Comparison of ENCODE assay signal across 1 cellular context in genomic region chr9:127698985-127699670, GRCh38.
TF ChIP-seq lines count a peak whose summit lies in the region.

No MANE protein-coding gene starts in this region.

TF ChIP-seq in K562, 482 proteins besides CTCF, POLR2A, EP300 and RAD21 (continued from another document and continues in another):
- TF ChIP-seq ZNF280A (IDR thresholded peaks at IDR 0.05; ENCODE audit: low read depth, partially characterized antibody) (no peak), RFX7 (CRISPR knock-in tag; IDR thresholded peaks at IDR 0.05) (no peak), NFATC3 (IDR thresholded peaks at IDR 0.05) (no peak), MED1 (CRISPR knock-in tag; IDR thresholded peaks at IDR 0.05; ENCODE audit: borderline replicate concordance) (no peak), MITF (IDR thresholded peaks at IDR 0.05) (peak; percentile 85), ZNF232 (CRISPR knock-in tag; IDR thresholded peaks at IDR 0.05) (no peak), SRSF7 (optimal IDR thresholded peaks at IDR 0.05; ENCODE audit: low read depth, low read length) (no peak), THRB (CRISPR knock-in tag; conservative IDR thresholded peaks at IDR 0.05) (0 out of 2 replicates have a peak, but pooled peaks have one; percentile 6), ZFP1 (CRISPR knock-in tag; IDR thresholded peaks at IDR 0.05) (0 out of 2 replicates have a peak, but pooled peaks have one; percentile 17), ZNF146 (CRISPR knock-in tag; IDR thresholded peaks at IDR 0.05; ENCODE audit: unreplicated experiment) (no peak), RHOXF2B (CRISPR knock-in tag; conservative IDR thresholded peaks at IDR 0.05) (no peak), CHD4 (IDR thresholded peaks at IDR 0.05; ENCODE audit: insufficient read depth, insufficient replicate concordance, low read depth, low read length, poor library complexity, severe bottlenecking) (no peak), EHMT2 (IDR thresholded peaks at IDR 0.05) (no peak; the same call in 1 of the 2 replicates), JUNB (CRISPR knock-in tag; conservative IDR thresholded peaks at IDR 0.05) (no peak), CLOCK (CRISPR knock-in tag; IDR thresholded peaks at IDR 0.05; ENCODE audit: borderline replicate concordance) (peak; percentile 85; the same call in 1 of the 2 replicates), SNRNP70 (optimal IDR thresholded peaks at IDR 0.05; ENCODE audit: low read depth, low read length) (no peak), KDM1A (IDR thresholded peaks at IDR 0.05) (no peak), ZNF766 (CRISPR knock-in tag; conservative IDR thresholded peaks at IDR 0.05) (peak; percentile 76; the same call in 1 of the 2 replicates), ZNF639 (CRISPR knock-in tag; conservative IDR thresholded peaks at IDR 0.05 in 1 of 2, IDR thresholded peaks at IDR 0.05 in 1 of 2) (peak in 1 of 2 experiments; percentile 90; a peak in 2 of 4 replicates), ETS2 (tag; IDR thresholded peaks at IDR 0.05; ENCODE audit: borderline replicate concordance, poor library complexity, severe bottlenecking) (no peak), ZNF224 (CRISPR knock-in tag; IDR thresholded peaks at IDR 0.05) (no peak), ZHX1 (conservative IDR thresholded peaks at IDR 0.05; ENCODE audit: low read length) (no peak), NR2F6 (CRISPR knock-in tag; IDR thresholded peaks at IDR 0.05) (no peak), MXI1 (IDR thresholded peaks at IDR 0.05; ENCODE audit: low read depth, low read length) (no peak), SREBF1 (IDR thresholded peaks at IDR 0.05; ENCODE audit: borderline replicate concordance, low read depth, low read length) (no peak), ATF3 (IDR thresholded peaks at IDR 0.05) (0 out of 2 replicates have a peak, but pooled peaks have one; percentile 7), ATF3 (CRISPR knock-in tag; conservative IDR thresholded peaks at IDR 0.05) (0 out of 2 replicates have a peak, but pooled peaks have one; percentile 32), MAX (CRISPR knock-in tag; IDR thresholded peaks at IDR 0.05) (peak; percentile 97), ZNF184 (CRISPR knock-in tag; IDR thresholded peaks at IDR 0.05) (no peak), NFXL1 (CRISPR knock-in tag; IDR thresholded peaks at IDR 0.05) (no peak), ZNF217 (CRISPR knock-in tag; IDR thresholded peaks at IDR 0.05) (no peak), CREM (IDR thresholded peaks at IDR 0.05; ENCODE audit: low read depth) (peak; percentile 73), NR4A1 (CRISPR knock-in tag; IDR thresholded peaks at IDR 0.05) (peak; percentile 83; the same call in 1 of the 2 replicates), NR4A1 (tag; IDR thresholded peaks at IDR 0.05) (peak; percentile 90), MECOM (CRISPR knock-in tag; IDR thresholded peaks at IDR 0.05) (peak; percentile 50; the same call in 1 of the 2 replicates), STAT5A (IDR thresholded peaks at IDR 0.05; ENCODE audit: borderline replicate concordance, low read length) (no peak), PCBP1 (IDR thresholded peaks at IDR 0.05; ENCODE audit: low read depth, low read length, poor library complexity, severe bottlenecking) (no peak), ZNF77 (CRISPR knock-in tag; IDR thresholded peaks at IDR 0.05) (no peak), RB1 (IDR thresholded peaks at IDR 0.05; ENCODE audit: low read depth) (no peak), IRF1 (CRISPR knock-in tag; IDR thresholded peaks at IDR 0.05; ENCODE audit: borderline replicate concordance) (peak; percentile 27; the same call in 1 of the 2 replicates), SAFB2 (IDR thresholded peaks at IDR 0.05; ENCODE audit: borderline replicate concordance, low read depth, low read length, severe bottlenecking) (no peak), ZBTB5 (IDR thresholded peaks at IDR 0.05) (no peak), CEBPZ (IDR thresholded peaks at IDR 0.05; ENCODE audit: borderline replicate concordance, low read depth, low read length) (no peak), ZNF354B (CRISPR knock-in tag; IDR thresholded peaks at IDR 0.05) (no peak), PURB (CRISPR knock-in tag; IDR thresholded peaks at IDR 0.05; ENCODE audit: low read depth) (no peak), RBBP5 (IDR thresholded peaks at IDR 0.05; ENCODE audit: borderline replicate concordance, insufficient read depth, low read length, poor library complexity, severe bottlenecking) (peak; percentile 36)
